12 cellular contexts compared by ENCODE assay signal in genomic region chr2:209772316-209772715, GRCh38. TPM values are rescaled to one million over a fixed set of nuclear protein-coding genes. Genes with fewer than 3 reads are reported as not detected.
DNase-seq lines count a peak whose midpoint lies in the region; ATAC-seq and TF ChIP-seq lines count a peak whose summit lies in the region.
"Had no signal": no experiment of that assay in that cellular context is flagged by ENCODE, and none has a peak within 500 bp of the region (broad histone marks: within the 10 kb centered on the region; RNA-seq: fewer than 3 reads in every experiment).

No MANE protein-coding gene starts in this region.

- H3K4me3 ChIP-seq in mesendoderm (ENCODE audit: low read length): no peak overlapping the region

- H3K18ac ChIP-seq in mesendoderm (ENCODE audit: low read length): no peak overlapping the region

- H2AK5ac ChIP-seq in mesendoderm (ENCODE audit: low read length): no peak overlapping the region

- WGBS in mesendoderm (ENCODE audit: extremely low coverage, insufficient coverage, low lambda C conversion rate): no CpG with 5 or more reads among the region's 8 CpGs

- H3K4me2 ChIP-seq in mesendoderm (ENCODE audit: low read length): no peak overlapping the region

- no peaks in the 10 kb centered on the region for H3K36me3 ChIP-seq in mesendoderm (ENCODE audit: control insufficient read depth, insufficient read depth, low read length)
- H3K36me3 ChIP-seq: transverse colon had no signal

- no peak overlapping the region for H2BK5ac ChIP-seq in mesendoderm (ENCODE audit: low read length)

- H3K79me2 ChIP-seq in mesendoderm (ENCODE audit: control insufficient read depth, insufficient read depth, low read length): no peaks in the 10 kb centered on the region

- intact Hi-C loops in left colon (cut with DNase I, micrococcal nuclease): no loop called here

- no peak overlapping the region for H4K8ac ChIP-seq in mesendoderm (ENCODE audit: low read depth, low read length)

- no peak overlapping the region for H2BK15ac ChIP-seq in mesendoderm (replicated peaks; ENCODE audit: low read depth)

- H3K23ac ChIP-seq in mesendoderm (ENCODE audit: low read length): no peak overlapping the region

- peak; percentile 26 for DNase-seq in DMS153 (lab: John Stamatoyannopoulos, UW)
- peak; percentile 10 to 54 for DNase-seq in NCI-H1930 (lab: John Stamatoyannopoulos, UW)
- DNase-seq in mesendoderm: peak; percentile 6
- DNase-seq in left colon: no peak
- DNase-seq in SW480 (ENCODE audit: low spot score): no peak
- DNase-seq: CD8-positive, alpha-beta T cell had no signal

- no peaks in the 10 kb centered on the region for H3K4me1 ChIP-seq in mesendoderm (ENCODE audit: control insufficient read depth, low read depth, low read length)

- no peaks in the 10 kb centered on the region for H3K79me1 ChIP-seq in mesendoderm (ENCODE audit: low read length)

- no peak overlapping the region for H4K5ac ChIP-seq in mesendoderm (ENCODE audit: low read length)

- ATAC-seq in SK-N-SH treated with all-trans-retinoic acid at 6 μM for 48 hours (peak; percentile 14; the same call in 2 of the 3 replicates), left colon (no peak), HG02678 (IDR thresholded peaks at IDR 0.05; ENCODE audit: unreplicated experiment) (no peak), GM18858 (IDR thresholded peaks at IDR 0.05; ENCODE audit: unreplicated experiment) (no peak)

- no peak overlapping the region for H3K27ac ChIP-seq in mesendoderm (ENCODE audit: low read depth, low read length)
- H3K27ac ChIP-seq: SK-N-MC, transverse colon had no signal

- H3K4ac ChIP-seq in mesendoderm (ENCODE audit: low read depth, low read length): no peak overlapping the region

- H3K56ac ChIP-seq in mesendoderm (ENCODE audit: low read length): no peak overlapping the region

- no peak overlapping the region for H3K9ac ChIP-seq in mesendoderm (ENCODE audit: low read length)

- no peak overlapping the region for H2BK120ac ChIP-seq in mesendoderm (ENCODE audit: low read depth, low read length)

- no peaks in the 10 kb centered on the region for H3K27me3 ChIP-seq in mesendoderm (ENCODE audit: insufficient read depth, low read length, poor library complexity)

TF ChIP-seq in SK-N-SH treated with all-trans-retinoic acid at 6 μM for 48 hours, 23 proteins besides CTCF, POLR2A, EP300 and RAD21:
- TF ChIP-seq ESRRG (CRISPR knock-in tag; IDR thresholded peaks at IDR 0.05) (no peak), CREB5 (CRISPR knock-in tag; IDR thresholded peaks at IDR 0.05; ENCODE audit: low read depth) (no peak), OSR1 (CRISPR knock-in tag; IDR thresholded peaks at IDR 0.05) (no peak), ZFP30 (CRISPR knock-in tag; IDR thresholded peaks at IDR 0.05) (no peak), POU6F1 (CRISPR knock-in tag; IDR thresholded peaks at IDR 0.05; ENCODE audit: borderline replicate concordance, low read depth) (no peak), GLIS3 (CRISPR knock-in tag; IDR thresholded peaks at IDR 0.05) (no peak), ISL1 (CRISPR knock-in tag; IDR thresholded peaks at IDR 0.05) (no peak), PATZ1 (CRISPR knock-in tag; IDR thresholded peaks at IDR 0.05; ENCODE audit: borderline replicate concordance) (no peak), CSRNP3 (CRISPR knock-in tag; IDR thresholded peaks at IDR 0.05) (no peak), ZNF8 (CRISPR knock-in tag; IDR thresholded peaks at IDR 0.05) (no peak), ZFP3 (CRISPR knock-in tag; IDR thresholded peaks at IDR 0.05) (no peak), TSHZ2 (CRISPR knock-in tag; IDR thresholded peaks at IDR 0.05) (no peak), ZNF565 (CRISPR knock-in tag; conservative IDR thresholded peaks at IDR 0.05; ENCODE audit: low read depth) (no peak), CSDC2 (CRISPR knock-in tag; IDR thresholded peaks at IDR 0.05) (no peak), ARNTL (CRISPR knock-in tag; IDR thresholded peaks at IDR 0.05; ENCODE audit: borderline replicate concordance, low read depth) (no peak), TCF4 (CRISPR knock-in tag; IDR thresholded peaks at IDR 0.05; ENCODE audit: borderline replicate concordance) (no peak), TOX (CRISPR knock-in tag; IDR thresholded peaks at IDR 0.05; ENCODE audit: borderline replicate concordance) (no peak)

RNA-seq across cellular contexts. Expression of gene UNC80, which starts 0.7 kb away (rescaled TPM):
- 0.11 TPM for polyA plus RNA-seq in mesendoderm (2013, experiment 1 of 2)
- 0.04 TPM for polyA plus RNA-seq in mesendoderm (2013, experiment 2 of 2)
- total RNA-seq in left colon: under 1 TPM; 0.09 to 0.20 TPM
- total RNA-seq: CD8-positive, alpha-beta T cell; myocyte had no signal

Comparison
In these comparisons a context has a peak if more than half of its experiments do, and no peak if none do; other contexts are left out.
1. DNase-seq: peak in DMS153 (single experiment), NCI-H1930 (2 of 2) and mesendoderm (single experiment); none in left colon (0 of 2) and SW480 (single experiment).